13 cellular contexts compared by ENCODE assay signal in genomic region chr22:49815641-49816071, GRCh38. TPM values are rescaled to one million over a fixed set of nuclear protein-coding genes. Genes with fewer than 3 reads are reported as not detected.
DNase-seq lines count a peak whose midpoint lies in the region; ATAC-seq and TF ChIP-seq lines count a peak whose summit lies in the region.
"Had no signal": no experiment of that assay in that cellular context is flagged by ENCODE, and none has a peak within 500 bp of the region (broad histone marks: within the 10 kb centered on the region; RNA-seq: fewer than 3 reads in every experiment).

No MANE protein-coding gene starts in this region.

- H3K27ac Mint-ChIP-seq in activated naive CD4-positive, alpha-beta T cell treated with anti-CD3 and anti-CD28 coated beads, Interleukin-2, amount 50 U/mL, for 72 hours = peak overlapping the region; percentile 55 to 72
- peak overlapping the region; percentile 19 to 48 for H3K27ac Mint-ChIP-seq in T-cell
- H3K27ac Mint-ChIP-seq in stimulated activated effector memory CD8-positive, alpha-beta T cell treated with anti-CD3 and anti-CD28 coated beads, Interleukin-12 subunit alpha, Interleukin-12 subunit beta, amount 100 ng/mL, for 72 hours = peak overlapping the region; percentile 10

- no peak for TF ChIP-seq CTCF in GM10248 (IDR thresholded peaks at IDR 0.05; ENCODE audit: control extremely low read depth, extremely low read depth, low read depth, missing control alignments)

- CTCF ChIA-PET in T-cell (lab: Charles Lee) (no interaction called here), GM10248 (lab: Yijun Ruan, JAX) (interaction anchor here (0.9 kb wide), 1 partner anchor 42 kb away, joined by 4 read pairs; no protein-coding TSS in a partner anchor)

- peak in 1 of 2 donors; percentile 27 for DNase-seq in activated naive CD4-positive, alpha-beta T cell treated with anti-CD3 and anti-CD28 coated beads, Interleukin-2, amount 50 U/mL, for 72 hours (ENCODE audit: low spot score in 2 of 2)
- no peak for DNase-seq in activated naive CD4-positive, alpha-beta T cell (lab: John Stamatoyannopoulos, UW)
- DNase-seq in T-cell (no peak), cerebellum (ENCODE audit: low spot score) (peak; percentile 83), A172 (ENCODE audit: low spot score) (no peak), GM10248 (ENCODE audit: extremely low spot score) (no peak)
- DNase-seq in stimulated activated effector memory CD8-positive, alpha-beta T cell treated with anti-CD3 and anti-CD28 coated beads, Interleukin-12 subunit alpha, Interleukin-12 subunit beta, amount 100 ng/mL, for 72 hours (ENCODE audit: low spot score in 2 of 2) = peak in 1 of 2 donors; percentile 59
- no peak for DNase-seq in stimulated activated naive CD4-positive, alpha-beta T cell (lab: John Stamatoyannopoulos, UW)
- DNase-seq: anterior cingulate cortex; NCI-H1436 treated with DMSO at 0.1 percent for 48 hours; NCI-H510A; Peyer's patch; stimulated activated CD8-positive, alpha-beta memory T cell treated with anti-CD3 and anti-CD28 coated beads, Interleukin-4, amount 100 ng/mL, for 48 hours had no signal

- no peaks in the 10 kb centered on the region for H3K9me3 Mint-ChIP-seq in activated naive CD4-positive, alpha-beta T cell treated with anti-CD3 and anti-CD28 coated beads, Interleukin-2, amount 50 U/mL, for 72 hours
- H3K9me3 Mint-ChIP-seq in T-cell = no peaks in the 10 kb centered on the region
- no peaks in the 10 kb centered on the region for H3K9me3 Mint-ChIP-seq in stimulated activated effector memory CD8-positive, alpha-beta T cell treated with anti-CD3 and anti-CD28 coated beads, Interleukin-12 subunit alpha, Interleukin-12 subunit beta, amount 100 ng/mL, for 72 hours

- H3K4me1 Mint-ChIP-seq in T-cell = peaks cover 81 to 85% (median 82%) of the 10 kb centered on the region in 3 donors
- peaks cover 81% of the 10 kb centered on the region for H3K4me1 Mint-ChIP-seq in stimulated activated effector memory CD8-positive, alpha-beta T cell treated with anti-CD3 and anti-CD28 coated beads, Interleukin-12 subunit alpha, Interleukin-12 subunit beta, amount 100 ng/mL, for 72 hours

- no peaks in the 10 kb centered on the region for H3K27me3 Mint-ChIP-seq in T-cell

- peak overlapping the region in 2 of 3 donors; percentile 16 to 28 for H3K4me3 Mint-ChIP-seq in T-cell
- H3K4me3 Mint-ChIP-seq in stimulated activated effector memory CD8-positive, alpha-beta T cell treated with anti-CD3 and anti-CD28 coated beads, Interleukin-12 subunit alpha, Interleukin-12 subunit beta, amount 100 ng/mL, for 72 hours = peak overlapping the region; percentile 53

- peak; percentile 71 to 84 for ATAC-seq in activated naive CD4-positive, alpha-beta T cell treated with anti-CD3 and anti-CD28 coated beads, Interleukin-2, amount 50 U/mL, for 72 hours
- ATAC-seq in T-cell (replicated peaks in 1 of 4) = peak in 2 of 4 experiments; percentile 18 to 34
- peak; percentile 94 for ATAC-seq in stimulated activated effector memory CD8-positive, alpha-beta T cell treated with anti-CD3 and anti-CD28 coated beads, Interleukin-12 subunit alpha, Interleukin-12 subunit beta, amount 100 ng/mL, for 72 hours

- POLR2A ChIA-PET in T-cell (lab: Charles Lee) = interaction anchor here in 1 of 2 donors (0.6 kb wide), 1 partner anchor 47 kb away, joined by 6 read pairs; no protein-coding TSS in a partner anchor
- POLR2A ChIA-PET in GM10248 (lab: Yijun Ruan, JAX) = no interaction called here

- peaks cover 0 to 37% of the 10 kb centered on the region in 2 donors for H3K36me3 Mint-ChIP-seq in activated naive CD4-positive, alpha-beta T cell treated with anti-CD3 and anti-CD28 coated beads, Interleukin-2, amount 50 U/mL, for 72 hours
- H3K36me3 Mint-ChIP-seq in T-cell = peaks cover 27% of the 10 kb centered on the region
- peaks cover 86% of the 10 kb centered on the region for H3K36me3 Mint-ChIP-seq in stimulated activated effector memory CD8-positive, alpha-beta T cell treated with anti-CD3 and anti-CD28 coated beads, Interleukin-12 subunit alpha, Interleukin-12 subunit beta, amount 100 ng/mL, for 72 hours

RNA-seq across cellular contexts. Expression of gene BRD1, which starts 12.0 kb away (rescaled TPM):
- total RNA-seq in activated naive CD4-positive, alpha-beta T cell treated with anti-CD3 and anti-CD28 coated beads, Interleukin-2, amount 50 U/mL, for 72 hours = 10 to 100 TPM; 27.7 to 39.0 TPM
- 100 to 1,000 TPM in 2 of 5 donors, 10 to 100 TPM in 3; 86.4 to 140 (median 92.9) TPM for total RNA-seq in T-cell
- 36.5 TPM for total RNA-seq in cerebellum
- total RNA-seq in A172 (2014; rRNA removed; shearing (Covaris generic)) = 8.0 and 11.1 TPM in 2 replicates

RNA-seq across cellular contexts. Expression of gene ZBED4, which starts 38.0 kb away (rescaled TPM):
- 10 to 100 TPM; 18.4 to 20.7 TPM for total RNA-seq in activated naive CD4-positive, alpha-beta T cell treated with anti-CD3 and anti-CD28 coated beads, Interleukin-2, amount 50 U/mL, for 72 hours
- 10 to 100 TPM; 16.7 to 19.5 (median 18.3) TPM for total RNA-seq in T-cell
- 23.1 TPM for total RNA-seq in cerebellum
- 7.8 and 8.1 TPM in 2 replicates for total RNA-seq in A172 (2014; rRNA removed; shearing (Covaris generic))

Comparison
In these comparisons a context has a peak if more than half of its experiments do, and no peak if none do; other contexts are left out.
1. H3K27ac Mint-ChIP-seq: peak in every context shown above with its lines; median percentile 64 in activated naive CD4-positive, alpha-beta T cell treated with anti-CD3 and anti-CD28 coated beads, Interleukin-2, amount 50 U/mL, for 72 hours; 34 in T-cell; 10 in stimulated activated effector memory CD8-positive, alpha-beta T cell treated with anti-CD3 and anti-CD28 coated beads, Interleukin-12 subunit alpha, Interleukin-12 subunit beta, amount 100 ng/mL, for 72 hours.